Comparison of ENCODE assay signal across 15 cellular contexts in genomic region chr17:20228860-20229259, GRCh38.
DNase-seq lines count a peak whose midpoint lies in the region; ATAC-seq and TF ChIP-seq lines count a peak whose summit lies in the region.
"Had no signal": no experiment of that assay in that cellular context is flagged by ENCODE, and none has a peak within 500 bp of the region (broad histone marks: within the 10 kb centered on the region; RNA-seq: fewer than 3 reads in every experiment).

No MANE protein-coding gene starts in this region.

- H3K9ac ChIP-seq in GM23248 (no peak overlapping the region), OCI-LY3 (ENCODE audit: low read length) (no peak overlapping the region)

- H3K36me3 ChIP-seq in GM23248 (ENCODE audit: low read depth) (no peaks in the 10 kb centered on the region), OCI-LY3 (replicated peaks; ENCODE audit: low read depth, low read length) (no peaks in the 10 kb centered on the region), psoas muscle (ENCODE audit: insufficient read depth in 1 of 2, low read depth in 1 of 2) (peaks cover 0 to 7% of the 10 kb centered on the region in 2 donors), vagina (no peaks in the 10 kb centered on the region), prostate gland (no peaks in the 10 kb centered on the region)

- H3K4me2 ChIP-seq in GM23248 (ENCODE audit: unreplicated experiment) = no peak overlapping the region
- peak overlapping the region; percentile 12; the same call in 1 of the 2 replicates for H3K4me2 ChIP-seq in OCI-LY3 (ENCODE audit: low read length)

- in situ Hi-C loops in GM23248 (cut with MboI) = loop anchor here (10.0 kb wide), 1 partner anchor 86 kb away; no protein-coding TSS in a partner anchor

- H3F3A ChIP-seq in GM23248 (ENCODE audit: insufficient read depth) = peaks cover 5% of the 10 kb centered on the region; the same call in 1 of the 2 replicates

- no peaks in the 10 kb centered on the region for H3K27me3 ChIP-seq in GM23248 (replicated peaks; ENCODE audit: insufficient read depth)
- no peaks in the 10 kb centered on the region for H3K27me3 ChIP-seq in OCI-LY3 (ENCODE audit: low read depth, low read length)
- no peaks in the 10 kb centered on the region for H3K27me3 ChIP-seq in psoas muscle (ENCODE audit: insufficient read depth in 3 of 3, low read length in 2 of 3)
- H3K27me3 ChIP-seq in vagina = no peaks in the 10 kb centered on the region
- no peaks in the 10 kb centered on the region for H3K27me3 ChIP-seq in prostate gland (replicated peaks; ENCODE audit: insufficient read depth)
- H3K27me3 ChIP-seq: SJCRH30 had no signal

- TF ChIP-seq CTCF in OCI-LY3 (IDR thresholded peaks at IDR 0.05; ENCODE audit: low read depth, low read length) (no peak), chondrocyte (IDR thresholded peaks at IDR 0.05) (no peak), psoas muscle (IDR thresholded peaks at IDR 0.05) (no peak), vagina (IDR thresholded peaks at IDR 0.05) (no peak), prostate gland (IDR thresholded peaks at IDR 0.05) (no peak)

- H3K27ac ChIP-seq in GM23248 (no peak overlapping the region), OCI-LY3 (ENCODE audit: low read length) (no peak overlapping the region), psoas muscle (peak overlapping the region; percentile 1), vagina (no peak overlapping the region), prostate gland (no peak overlapping the region)
- H3K27ac ChIP-seq: SJCRH30 had no signal

- peaks cover 28% of the 10 kb centered on the region for H3K36me3 Mint-ChIP-seq in chondrocyte (ENCODE audit: low read depth)

- H3K27ac Mint-ChIP-seq in chondrocyte (ENCODE audit: unreplicated experiment) = peak overlapping the region; percentile 88

- ATAC-seq in psoas muscle = peak in 1 of 4 donors; percentile 35

- peaks cover 70% of the 10 kb centered on the region for H3K4me1 Mint-ChIP-seq in chondrocyte (ENCODE audit: low read depth)

- TF ChIP-seq POLR2A in vagina (IDR thresholded peaks at IDR 0.05) (no peak), prostate gland (IDR thresholded peaks at IDR 0.05) (no peak)

- no peaks in the 10 kb centered on the region for H3K9me2 ChIP-seq in GM23248 (ENCODE audit: insufficient read depth)

- H3K4me3 Mint-ChIP-seq in chondrocyte (ENCODE audit: unreplicated experiment) = no peak overlapping the region

- H3K9me3 Mint-ChIP-seq in chondrocyte (ENCODE audit: low read depth) = no peaks in the 10 kb centered on the region

- no peaks in the 10 kb centered on the region for H3K9me3 ChIP-seq in GM23248 (ENCODE audit: low read depth)
- H3K9me3 ChIP-seq in OCI-LY3 (ENCODE audit: insufficient read depth, low read length) = no peaks in the 10 kb centered on the region
- H3K9me3 ChIP-seq in psoas muscle = no peaks in the 10 kb centered on the region
- no peaks in the 10 kb centered on the region for H3K9me3 ChIP-seq in vagina
- no peaks in the 10 kb centered on the region for H3K9me3 ChIP-seq in prostate gland
- H3K9me3 ChIP-seq: SJCRH30 had no signal

- no peak overlapping the region for H2AFZ ChIP-seq in GM23248
- no peak overlapping the region for H2AFZ ChIP-seq in OCI-LY3 (ENCODE audit: low read depth, low read length)

- DNase-seq in GM23248 (peak; percentile 33), chondrocyte (ENCODE audit: low spot score) (no peak), psoas muscle (no peak), vagina (ENCODE audit: extremely low spot score in 2 of 2) (no peak), epidermal melanocyte (ENCODE audit: insufficient read length, low spot score) (no peak), prostate gland (ENCODE audit: low spot score) (no peak), kidney tubule cell (ENCODE audit: low spot score) (no peak)
- DNase-seq: C1 segment of cervical spinal cord, EL, NCI-H1048, NCI-H146, NCI-H226, NCI-H526 treated with DMSO at 0.1 percent for 48 hours, SJCRH30 had no signal

- H3K4me1 ChIP-seq in GM23248 (ENCODE audit: insufficient read depth) (peaks cover 5% of the 10 kb centered on the region; the same call in 1 of the 2 replicates), OCI-LY3 (ENCODE audit: low read length) (peaks cover 10% of the 10 kb centered on the region), psoas muscle (peaks cover 3% of the 10 kb centered on the region), vagina (no peaks in the 10 kb centered on the region), prostate gland (replicated peaks) (no peaks in the 10 kb centered on the region)
- H3K4me1 ChIP-seq: SJCRH30 had no signal

- H3K27me3 Mint-ChIP-seq in chondrocyte (ENCODE audit: low read depth) = no peaks in the 10 kb centered on the region

- H4K20me1 ChIP-seq in GM23248 (ENCODE audit: insufficient read depth) (no peaks in the 10 kb centered on the region), OCI-LY3 (ENCODE audit: insufficient read depth, low read length) (no peaks in the 10 kb centered on the region)

- WGBS in GM23248 (ENCODE audit: low coverage in 1 of 2, low lambda C conversion rate in 2 of 2, missing lambda C conversion rate in 2 of 2), 2 experiments = 48% methylated on average over 3 of the region's 3 CpGs
- WGBS in psoas muscle, 3 donors = 61 to 74% (median 62%) methylated on average over 3 of the region's 3 CpGs
- 76% methylated on average over 3 of the region's 3 CpGs for WGBS in prostate gland

- H3K79me2 ChIP-seq in GM23248 (ENCODE audit: insufficient read depth) (no peaks in the 10 kb centered on the region), OCI-LY3 (ENCODE audit: low read length) (no peaks in the 10 kb centered on the region)

- H3K4me3 ChIP-seq in GM23248 (no peak overlapping the region), OCI-LY3 (ENCODE audit: low read length) (no peak overlapping the region), psoas muscle (no peak overlapping the region), vagina (no peak overlapping the region), prostate gland (no peak overlapping the region)
- H3K4me3 ChIP-seq: SJCRH30 had no signal

- intact Hi-C loops in psoas muscle (cut with DNase I) = loop anchor here (5.0 to 10.0 kb wide), 4 partner anchors 96 to 766 kb away; no protein-coding TSS in a partner anchor
- intact Hi-C loops in vagina (cut with DNase I) = loop anchor here (10.0 kb wide), 1 partner anchor 244 kb away; no protein-coding TSS in a partner anchor
- intact Hi-C loops in prostate gland (cut with DNase I) = loop anchor here (5.0 kb wide), 1 partner anchor 763 kb away; no protein-coding TSS in a partner anchor
